In the genomic region with DNA sequence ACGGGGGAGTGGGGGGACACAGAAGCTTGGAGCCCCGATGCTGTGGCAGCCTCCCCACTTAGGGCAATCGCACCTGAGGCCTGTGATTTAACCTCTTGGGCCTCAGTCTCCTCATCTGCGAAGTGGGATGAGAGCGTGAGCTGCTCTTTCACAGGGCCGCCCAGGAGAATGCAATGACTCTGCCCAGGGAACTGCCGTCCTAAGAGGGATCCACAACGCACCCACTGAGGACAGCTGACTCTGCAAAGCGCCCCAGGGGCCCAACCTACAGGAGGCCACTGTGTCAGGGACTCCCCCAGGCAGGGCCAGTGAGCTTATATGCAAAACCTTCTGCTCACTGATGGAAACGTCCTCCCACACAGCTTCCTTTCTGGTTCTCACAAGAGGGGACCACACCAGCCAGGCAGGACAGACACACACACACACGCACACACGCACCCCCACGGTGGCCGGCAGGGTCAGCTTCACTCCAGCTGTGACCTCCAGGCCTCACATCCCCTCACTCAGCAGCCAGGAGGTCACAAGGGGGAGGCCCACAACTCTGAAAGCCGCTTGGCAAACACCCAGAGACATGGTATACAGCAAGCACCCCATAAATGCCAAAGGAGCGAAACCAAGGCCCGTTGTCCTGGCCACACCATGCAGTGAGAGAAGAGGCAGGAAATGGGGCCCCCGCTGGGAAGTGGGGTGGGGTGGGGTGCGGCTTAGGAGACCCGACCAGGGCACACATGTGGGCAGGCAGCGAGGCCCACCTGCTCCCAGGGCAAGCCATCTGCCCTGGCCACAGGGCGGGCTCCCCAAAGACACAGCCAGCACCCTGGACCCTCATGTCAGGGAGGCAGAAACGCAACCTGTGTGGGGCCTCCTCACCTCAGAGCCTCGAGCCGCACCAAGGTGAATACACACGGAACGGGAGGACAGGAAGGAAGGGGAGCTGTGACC, we compare ENCODE assay signal across 8 cellular contexts.
A peak's percentile ranks its signal among the peaks of the same experiment; 100 is the strongest.
DNase-seq lines count a peak whose midpoint lies in the region; ATAC-seq and TF ChIP-seq lines count a peak whose summit lies in the region.

No MANE protein-coding gene starts in this region.

- TF ChIP-seq POLR2A in GM19099 (IDR thresholded peaks at IDR 0.05; ENCODE audit: extremely low read depth, insufficient read length, low read depth), result peak; percentile 60

- DNase-seq in activated CD4-positive, alpha-beta T cell treated with anti-CD3 and anti-CD28 coated beads, Interleukin-2, amount 50 U/mL, for 24 hours (ENCODE audit: low read depth in 1 of 2, low spot score in 1 of 2), result peak; percentile 18 to 50
- DNase-seq in stimulated activated CD4-positive, alpha-beta T cell treated with anti-CD3 and anti-CD28 coated beads, Interleukin-15, amount 100 ng/mL, for 48 hours (ENCODE audit: low read depth in 2 of 2), result peak; percentile 56 to 64
- DNase-seq in amygdala (lab: John Stamatoyannopoulos, UW) (no peak), cerebellum (ENCODE audit: low spot score) (no peak), GDM1 (lab: John Stamatoyannopoulos, UW) (no peak), DMS 273 treated with DMSO at 0.1 percent for 48 hours (lab: John Stamatoyannopoulos, UW) (no peak)

- peak; percentile 61 for ATAC-seq in HG02970 (IDR thresholded peaks at IDR 0.05; ENCODE audit: low FRiP score, unreplicated experiment)

Comparison
In these comparisons a context has a peak if more than half of its experiments do, and no peak if none do; other contexts are left out.
1. DNase-seq: peak in activated CD4-positive, alpha-beta T cell treated with anti-CD3 and anti-CD28 coated beads, Interleukin-2, amount 50 U/mL, for 24 hours (2 of 2) and stimulated activated CD4-positive, alpha-beta T cell treated with anti-CD3 and anti-CD28 coated beads, Interleukin-15, amount 100 ng/mL, for 48 hours (2 of 2); none in amygdala (0 of 56), cerebellum (single experiment), GDM1 (single experiment) and DMS 273 treated with DMSO at 0.1 percent for 48 hours (single experiment).